8 cellular contexts compared by ENCODE assay signal in the genomic region with DNA sequence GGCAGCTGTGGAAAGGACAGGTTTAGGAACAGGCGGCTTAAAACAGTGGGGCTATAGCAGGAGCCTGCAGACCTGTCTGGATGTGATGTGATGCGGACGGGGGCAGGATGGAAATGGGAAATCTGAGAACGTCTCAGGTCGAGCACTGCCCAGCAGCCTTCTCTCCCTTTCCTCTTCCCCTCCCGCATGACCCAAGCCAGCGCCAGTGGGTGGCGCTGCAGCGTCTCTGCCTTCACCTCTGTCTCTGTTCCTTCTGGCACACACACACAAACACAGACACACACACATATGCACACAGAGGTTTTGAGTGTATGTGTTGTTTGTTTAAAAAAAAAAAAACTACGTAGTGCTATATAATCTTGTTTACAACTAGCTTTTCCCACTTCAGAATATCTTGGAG.
DNase-seq lines count a peak whose midpoint lies in the region; ATAC-seq, FAIRE-seq and TF ChIP-seq lines count a peak whose summit lies in the region.

No MANE protein-coding gene starts in this region.

- H3K36me3 ChIP-seq in ACC112 (ENCODE audit: insufficient read depth, low read length) (no peaks in the 10 kb centered on the region), OCI-LY3 (replicated peaks; ENCODE audit: low read depth, low read length) (peaks cover 3% of the 10 kb centered on the region)

- H3K79me2 ChIP-seq in ACC112 (ENCODE audit: control insufficient read depth, insufficient read depth, low read length, unreplicated experiment) (no peaks in the 10 kb centered on the region), OCI-LY3 (ENCODE audit: low read length) (no peaks in the 10 kb centered on the region)

- H3K9ac ChIP-seq in OCI-LY3 (ENCODE audit: low read length): peak overlapping the region; percentile 87

- TF ChIP-seq POLR2A in GM12891 (IDR thresholded peaks at IDR 0.05; ENCODE audit: low read depth, low read length): no peak

- peaks cover 16% of the 10 kb centered on the region for H3K4me1 ChIP-seq in ACC112 (ENCODE audit: control insufficient read depth, insufficient read depth, low read length, unreplicated experiment)
- peaks cover 56% of the 10 kb centered on the region for H3K4me1 ChIP-seq in OCI-LY3 (ENCODE audit: low read length)

- peak; percentile 76 for TF ChIP-seq CTCF in GM12873 (IDR thresholded peaks at IDR 0.05; ENCODE audit: insufficient read depth, low read depth, low read length, missing control alignments)
- peak; percentile 87 for TF ChIP-seq CTCF in OCI-LY3 (IDR thresholded peaks at IDR 0.05; ENCODE audit: low read depth, low read length)

- DNase-seq in fibroblast of gingiva (ENCODE audit: low read depth): peak; percentile 15
- peak; percentile 62 for DNase-seq in retina
- DNase-seq in GM12891 (ENCODE audit: insufficient read length, low spot score): no peak
- DNase-seq in Ammon's horn (ENCODE audit: low spot score): no peak

- ATAC-seq in GM18520 (IDR thresholded peaks at IDR 0.05; ENCODE audit: unreplicated experiment): no peak

- peaks cover 5% of the 10 kb centered on the region; the same call in 1 of the 2 replicates for H3K27me3 ChIP-seq in ACC112 (ENCODE audit: insufficient read depth, low read length)
- no peaks in the 10 kb centered on the region for H3K27me3 ChIP-seq in OCI-LY3 (ENCODE audit: low read depth, low read length)

- H2AFZ ChIP-seq in ACC112 (ENCODE audit: low read length, unreplicated experiment): peak overlapping the region; percentile 59
- peak overlapping the region; percentile 71 for H2AFZ ChIP-seq in OCI-LY3 (ENCODE audit: low read depth, low read length)

- no peaks in the 10 kb centered on the region for H4K20me1 ChIP-seq in OCI-LY3 (ENCODE audit: insufficient read depth, low read length)

- no peaks in the 10 kb centered on the region for H3K9me3 ChIP-seq in OCI-LY3 (ENCODE audit: insufficient read depth, low read length)

- H3K27ac ChIP-seq in ACC112 (ENCODE audit: low read depth, low read length): no peak overlapping the region
- H3K27ac ChIP-seq in OCI-LY3 (ENCODE audit: low read length): peak overlapping the region; percentile 95

- peak overlapping the region; percentile 89 for H3K4me2 ChIP-seq in OCI-LY3 (ENCODE audit: low read length)

- FAIRE-seq in GM12891 (lab: Jason Lieb, UNC): no peak

- no peak overlapping the region for H3K4me3 ChIP-seq in ACC112 (ENCODE audit: low read depth, low read length)
- H3K4me3 ChIP-seq in OCI-LY3 (ENCODE audit: low read length): peak overlapping the region; percentile 58

TF ChIP-seq in GM12891, 5 proteins besides CTCF, POLR2A, EP300 and RAD21:
- TF ChIP-seq POLR2AphosphoS5 (IDR thresholded peaks at IDR 0.05; ENCODE audit: low read depth, low read length) (no peak), SPI1 (IDR thresholded peaks at IDR 0.05; ENCODE audit: low read depth, low read length) (no peak), POU2F2 (IDR thresholded peaks at IDR 0.05; ENCODE audit: low read depth, low read length) (no peak), TAF1 (IDR thresholded peaks at IDR 0.05; ENCODE audit: low read depth, low read length) (no peak), PAX5 (IDR thresholded peaks at IDR 0.05; ENCODE audit: insufficient read depth, low read length, severe bottlenecking) (no peak)

Comparison
In these comparisons a context has a peak if more than half of its experiments do, and no peak if none do; other contexts are left out.
1. DNase-seq: peak in fibroblast of gingiva (single experiment) and retina (single experiment); none in GM12891 (single experiment) and Ammon's horn (single experiment).